8 cellular contexts compared by ENCODE assay signal in genomic region chr17:19753661-19754463, GRCh38. TPM values are rescaled to one million over a fixed set of nuclear protein-coding genes. Genes with fewer than 3 reads are reported as not detected.
DNase-seq lines count a peak whose midpoint lies in the region; ATAC-seq lines count a peak whose summit lies in the region.

No MANE protein-coding gene starts in this region.

- H3K4me3 ChIP-seq in neuronal stem cell (ENCODE audit: low read length in 2 of 2) = no peak overlapping the region

- peak overlapping the region; percentile 24 for H3K18ac ChIP-seq in neuronal stem cell (ENCODE audit: low read length)

- H3K27ac ChIP-seq in neuronal stem cell (replicated peaks; ENCODE audit: low read length) = no peak overlapping the region

- H2AK5ac ChIP-seq in neuronal stem cell (ENCODE audit: low read depth, low read length) = no peak overlapping the region

- H3K27me3 Mint-ChIP-seq in dendritic cell treated with granulocyte-macrophage colony-stimulating factor and Interleukin-4, amounts not matched to agents 40 ng/mL and 50 ng/mL, for 4 days = peaks cover under 1% of the 10 kb centered on the region

- H3K4ac ChIP-seq in neuronal stem cell (ENCODE audit: low read length) = no peak overlapping the region

- H2BK120ac ChIP-seq in neuronal stem cell (ENCODE audit: low read depth, low read length) = no peak overlapping the region

- H3K27me3 ChIP-seq in neuronal stem cell (ENCODE audit: control insufficient read depth in 3 of 3, insufficient read depth in 3 of 3, low read depth in 1 of 3, low read length in 3 of 3) = peaks cover 0 to 40% (median 0%) of the 10 kb centered on the region in 3 experiments

- H4K8ac ChIP-seq in neuronal stem cell (ENCODE audit: low read depth, low read length) = no peak overlapping the region

- no peak overlapping the region for H2BK15ac ChIP-seq in neuronal stem cell (ENCODE audit: low read length)

- H3K9me3 ChIP-seq in neuronal stem cell (replicated peaks in 1 of 2; ENCODE audit: control insufficient read depth in 2 of 2, insufficient read depth in 1 of 2, low read depth in 1 of 2, low read length in 2 of 2) = no peaks in the 10 kb centered on the region

- H4K91ac ChIP-seq in neuronal stem cell (ENCODE audit: low read depth, low read length, poor library complexity) = no peak overlapping the region

- no peak overlapping the region for H3K4me3 Mint-ChIP-seq in dendritic cell treated with granulocyte-macrophage colony-stimulating factor and Interleukin-4, amounts not matched to agents 40 ng/mL and 50 ng/mL, for 4 days

- intact Hi-C loops in dendritic cell treated with granulocyte-macrophage colony-stimulating factor and Interleukin-4, amounts not matched to agents 40 ng/mL and 50 ng/mL, for 4 days (cut with micrococcal nuclease) = no loop called here

- WGBS in neuronal stem cell (ENCODE audit: extremely low coverage in 2 of 2, insufficient read length in 2 of 2, insufficient replicate concordance in 1 of 2), 2 donors = no CpG with 5 or more reads among the region's 12 CpGs

- H2AFZ ChIP-seq in neuronal stem cell (ENCODE audit: low read length) = no peak overlapping the region

- no peaks in the 10 kb centered on the region for H3K9me3 Mint-ChIP-seq in dendritic cell treated with granulocyte-macrophage colony-stimulating factor and Interleukin-4, amounts not matched to agents 40 ng/mL and 50 ng/mL, for 4 days

- no peak overlapping the region for H3K4me2 ChIP-seq in neuronal stem cell (ENCODE audit: insufficient read depth, low read length, poor library complexity, severe bottlenecking)

- no peak overlapping the region for H3K14ac ChIP-seq in neuronal stem cell (ENCODE audit: low read length)

- H3K36me3 ChIP-seq in neuronal stem cell (replicated peaks in 1 of 2; ENCODE audit: control insufficient read depth in 2 of 2, insufficient read depth in 2 of 2, low read length in 2 of 2) = no peaks in the 10 kb centered on the region

- H3K9ac ChIP-seq in neuronal stem cell (ENCODE audit: low read depth, low read length, poor library complexity) = no peak overlapping the region

- H3K27ac Mint-ChIP-seq in dendritic cell treated with granulocyte-macrophage colony-stimulating factor and Interleukin-4, amounts not matched to agents 40 ng/mL and 50 ng/mL, for 4 days = peak overlapping the region; percentile 57

- ATAC-seq in HG02852 (IDR thresholded peaks at IDR 0.05; ENCODE audit: unreplicated experiment) = no peak

- H3K79me1 ChIP-seq in neuronal stem cell (ENCODE audit: low read depth, low read length) = no peaks in the 10 kb centered on the region

- no peak overlapping the region for H2BK5ac ChIP-seq in neuronal stem cell (ENCODE audit: low read length)

- H3K23ac ChIP-seq in neuronal stem cell (ENCODE audit: low read depth, low read length, poor library complexity) = no peak overlapping the region

- H3K4me1 ChIP-seq in neuronal stem cell (ENCODE audit: control insufficient read depth in 2 of 2, insufficient read depth in 1 of 2, low read depth in 1 of 2, low read length in 2 of 2) = peaks cover 0 to 3% of the 10 kb centered on the region in 2 donors

- peaks cover 64% of the 10 kb centered on the region for H3K4me1 Mint-ChIP-seq in dendritic cell treated with granulocyte-macrophage colony-stimulating factor and Interleukin-4, amounts not matched to agents 40 ng/mL and 50 ng/mL, for 4 days (ENCODE audit: low read depth)

- H2BK12ac ChIP-seq in neuronal stem cell (ENCODE audit: low read length) = no peak overlapping the region

- DNase-seq in DMS79 (lab: John Stamatoyannopoulos, UW) (peak; percentile 39), NCI-H446 (lab: John Stamatoyannopoulos, UW) (peak; percentile 10 to 55), neuronal stem cell (ENCODE audit: low spot score) (no peak), KG1 (lab: John Stamatoyannopoulos, UW) (no peak), SKM-1 (lab: John Stamatoyannopoulos, UW; ENCODE audit: unreplicated experiment) (no peak)
- DNase-seq in stimulated activated CD4-positive, alpha-beta T cell treated with anti-CD3 and anti-CD28 coated beads, Interleukin-15, amount 100 ng/mL, for 24 hours = no peak

- no peaks in the 10 kb centered on the region for H3K36me3 Mint-ChIP-seq in dendritic cell treated with granulocyte-macrophage colony-stimulating factor and Interleukin-4, amounts not matched to agents 40 ng/mL and 50 ng/mL, for 4 days (ENCODE audit: low read depth)

RNA-seq across cellular contexts. Expression of gene ALDH3A1, which starts 5.8 kb away (rescaled TPM):
- 0.17 TPM for polyA plus RNA-seq in neuronal stem cell (2013, experiment 1 of 2)
- polyA plus RNA-seq in neuronal stem cell (2013, experiment 2 of 2) = 0.40 TPM

RNA-seq across cellular contexts. Expression of gene SLC47A2, which starts 37.5 kb away (rescaled TPM):
- 0.14 TPM for polyA plus RNA-seq in neuronal stem cell (2013, experiment 1 of 2)
- 0.12 TPM for polyA plus RNA-seq in neuronal stem cell (2013, experiment 2 of 2)

Comparison
In these comparisons a context has a peak if more than half of its experiments do, and no peak if none do; other contexts are left out.
1. DNase-seq: peak in DMS79 (single experiment) and NCI-H446 (2 of 2); none in neuronal stem cell (single experiment), KG1 (single experiment), SKM-1 (single experiment) and stimulated activated CD4-positive, alpha-beta T cell treated with anti-CD3 and anti-CD28 coated beads, Interleukin-15, amount 100 ng/mL, for 24 hours (single experiment).